ENCODE assay signal across 10 cellular contexts in the genomic region with DNA sequence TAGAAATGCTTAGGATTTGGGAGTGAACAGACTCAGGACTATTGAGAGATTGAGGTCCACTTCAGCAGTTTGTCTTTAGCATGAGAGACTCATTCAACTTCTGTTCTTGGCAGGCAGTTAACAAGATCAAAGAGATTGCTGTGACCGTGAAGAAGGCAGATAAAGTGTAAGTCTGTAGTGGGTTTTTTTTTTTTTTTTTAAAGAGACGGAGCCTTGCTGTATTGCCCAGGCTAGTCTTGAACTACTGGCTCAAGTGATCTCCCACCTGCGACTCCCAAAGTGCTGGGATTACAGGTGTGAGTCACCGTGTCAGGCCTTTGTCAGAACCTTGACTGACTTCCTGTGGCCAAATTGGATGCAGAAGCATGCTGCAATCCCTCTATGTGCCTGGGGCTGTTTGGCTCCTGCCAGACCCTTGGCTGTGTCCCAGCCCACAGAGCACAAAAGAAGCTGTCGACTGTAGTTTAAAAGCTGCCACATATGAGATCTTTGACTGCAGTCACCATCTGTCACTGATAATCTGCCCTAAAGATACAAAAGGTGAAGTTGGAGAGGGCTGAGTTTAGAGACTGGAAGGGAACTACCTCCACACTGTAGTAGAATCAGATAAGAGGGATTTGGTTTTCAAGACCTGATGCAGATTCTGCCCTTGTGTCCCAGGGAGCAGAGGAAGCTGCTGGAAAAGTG. TPM values are rescaled to one million over a fixed set of nuclear protein-coding genes. Genes with fewer than 3 reads are reported as not detected.
DNase-seq lines count a peak whose midpoint lies in the region.
"Had no signal": no experiment of that assay in that cellular context is flagged by ENCODE, and none has a peak within 500 bp of the region (broad histone marks: within the 10 kb centered on the region; RNA-seq: fewer than 3 reads in every experiment).

No MANE protein-coding gene starts in this region.

- peak; percentile 88 for DNase-seq in G401 (ENCODE audit: low spot score)
- peak; percentile 63 for DNase-seq in NCI-H2171 treated with DMSO at 0.1 percent for 48 hours (lab: John Stamatoyannopoulos, UW)
- DNase-seq in astrocyte of the hippocampus (ENCODE audit: low read depth, low spot score) = peak; percentile 96
- DNase-seq in medulla oblongata (ENCODE audit: extremely low spot score) = peak; percentile 46
- DNase-seq in globus pallidus (ENCODE audit: low spot score) = no peak
- DNase-seq in GM03348 (ENCODE audit: low spot score) = no peak
- no peak for DNase-seq in activated CD8-positive, alpha-beta memory T cell treated with anti-CD3 and anti-CD28 coated beads, Interleukin-2, amount 50 U/mL, for 48 hours
- DNase-seq: NCI-H187; stimulated activated CD4-positive, alpha-beta T cell treated with anti-CD3 and anti-CD28 coated beads, Interleukin-4, amount 100 ng/mL, for 4 hours had no signal

- in situ Hi-C loops in G401 (cut with HindIII; ENCODE audit: low sequenced_read_pairs) = no loop called here

RNA-seq across cellular contexts. Expression of gene CCT7, which starts 9.9 kb away (rescaled TPM):
- total RNA-seq in G401 (2014; rRNA removed; shearing (Covaris generic)) = 797 and 982 TPM in 2 replicates

RNA-seq across cellular contexts. Expression of gene PRADC1, which starts 11.0 kb away (rescaled TPM):
- 21.9 and 33.7 TPM in 2 replicates for total RNA-seq in G401 (2014; rRNA removed; shearing (Covaris generic))

RNA-seq across cellular contexts. Expression of gene SMYD5, which starts 30.0 kb away (rescaled TPM):
- total RNA-seq in G401 (2014; rRNA removed; shearing (Covaris generic)) = 40.0 and 40.5 TPM in 2 replicates

RNA-seq across cellular contexts. Expression of gene FBXO41, which starts 40.3 kb away (rescaled TPM):
- 3.6 and 11.1 TPM in 2 replicates for total RNA-seq in G401 (2014; rRNA removed; shearing (Covaris generic))

RNA-seq across cellular contexts. Expression of gene NOTO, which starts 41.7 kb away (rescaled TPM):
- total RNA-seq in G401 (2014; rRNA removed; shearing (Covaris generic)) = not detected in 2 replicates
- total RNA-seq: mucosa of gallbladder had no signal

Comparison
In these comparisons a context has a peak if more than half of its experiments do, and no peak if none do; other contexts are left out.
1. DNase-seq: peak in G401 (single experiment), NCI-H2171 treated with DMSO at 0.1 percent for 48 hours (single experiment), astrocyte of the hippocampus (single experiment) and medulla oblongata (single experiment); none in globus pallidus (single experiment), GM03348 (single experiment) and activated CD8-positive, alpha-beta memory T cell treated with anti-CD3 and anti-CD28 coated beads, Interleukin-2, amount 50 U/mL, for 48 hours (single experiment).